Comparison of ENCODE assay signal across 8 cellular contexts in genomic region chr18:73842795-73843394, GRCh38.
DNase-seq lines count a peak whose midpoint lies in the region; ATAC-seq, FAIRE-seq and TF ChIP-seq lines count a peak whose summit lies in the region.

No MANE protein-coding gene starts in this region.

- H3K9ac ChIP-seq in adipocyte (ENCODE audit: low read length) = no peak overlapping the region

- TF ChIP-seq CTCF in D721Med (IDR thresholded peaks at IDR 0.05; ENCODE audit: insufficient read depth, missing control alignments) = peak; percentile 96

- intact Hi-C loops in right cardiac atrium (cut with DNase I) = loop anchor here in 3 of 4 donors (5.0 to 10.0 kb wide), 2 partner anchors 1078 to 1081 kb away; no protein-coding TSS in a partner anchor

- FAIRE-seq in D721Med (lab: Jason Lieb, UNC) = no peak

- DNase-seq in D721Med (ENCODE audit: insufficient read length, low spot score) (peak; percentile 53), RPMI8226 (peak; percentile 59), adipocyte (ENCODE audit: low read depth) (peak; percentile 86), right cardiac atrium (peak in 2 of 3 donors; percentile 26 to 67), smooth muscle cell of the brain vasculature (ENCODE audit: low read depth, low spot score) (peak; percentile 26), NCI-H1048 (lab: John Stamatoyannopoulos, UW) (no peak)

- H3K9me3 ChIP-seq in adipocyte (ENCODE audit: control insufficient read depth, low read length) (no peaks in the 10 kb centered on the region), right cardiac atrium (ENCODE audit: control insufficient read depth, low read length) (no peaks in the 10 kb centered on the region)

- H3K36me3 ChIP-seq in adipocyte (ENCODE audit: control insufficient read depth, insufficient read depth, low read length, severe bottlenecking) = no peaks in the 10 kb centered on the region

- peaks cover 36% of the 10 kb centered on the region for H3K27me3 ChIP-seq in adipocyte (replicated peaks; ENCODE audit: control insufficient read depth, insufficient read depth, low read length)
- H3K27me3 ChIP-seq in right cardiac atrium (ENCODE audit: control insufficient read depth, insufficient read depth) = no peaks in the 10 kb centered on the region

- WGBS in right cardiac atrium = 10% methylated on average over 10 of the region's 10 CpGs

- no peak overlapping the region for H3K27ac ChIP-seq in right cardiac atrium (ENCODE audit: low read length)

- H3K4me3 ChIP-seq in adipocyte (ENCODE audit: low read length) (no peak overlapping the region), right cardiac atrium (ENCODE audit: low read length) (no peak overlapping the region)

- no peaks in the 10 kb centered on the region for H3K4me1 ChIP-seq in adipocyte (ENCODE audit: control insufficient read depth, insufficient read depth, low read length)
- H3K4me1 ChIP-seq in right cardiac atrium (ENCODE audit: control insufficient read depth, insufficient read depth, low read length) = no peaks in the 10 kb centered on the region

- peak; percentile 82 for ATAC-seq in GM19438 (IDR thresholded peaks at IDR 0.05; ENCODE audit: low read depth, unreplicated experiment)
- peak; percentile 62 for ATAC-seq in HG03457 (IDR thresholded peaks at IDR 0.05; ENCODE audit: unreplicated experiment)
- ATAC-seq in right cardiac atrium = no peak

Comparison
In these comparisons a context has a peak if more than half of its experiments do, and no peak if none do; other contexts are left out.
1. ATAC-seq: peak in GM19438 (single experiment) and HG03457 (single experiment); none in right cardiac atrium (0 of 2).